ENCODE assay signal across 8 cellular contexts in the genomic region with DNA sequence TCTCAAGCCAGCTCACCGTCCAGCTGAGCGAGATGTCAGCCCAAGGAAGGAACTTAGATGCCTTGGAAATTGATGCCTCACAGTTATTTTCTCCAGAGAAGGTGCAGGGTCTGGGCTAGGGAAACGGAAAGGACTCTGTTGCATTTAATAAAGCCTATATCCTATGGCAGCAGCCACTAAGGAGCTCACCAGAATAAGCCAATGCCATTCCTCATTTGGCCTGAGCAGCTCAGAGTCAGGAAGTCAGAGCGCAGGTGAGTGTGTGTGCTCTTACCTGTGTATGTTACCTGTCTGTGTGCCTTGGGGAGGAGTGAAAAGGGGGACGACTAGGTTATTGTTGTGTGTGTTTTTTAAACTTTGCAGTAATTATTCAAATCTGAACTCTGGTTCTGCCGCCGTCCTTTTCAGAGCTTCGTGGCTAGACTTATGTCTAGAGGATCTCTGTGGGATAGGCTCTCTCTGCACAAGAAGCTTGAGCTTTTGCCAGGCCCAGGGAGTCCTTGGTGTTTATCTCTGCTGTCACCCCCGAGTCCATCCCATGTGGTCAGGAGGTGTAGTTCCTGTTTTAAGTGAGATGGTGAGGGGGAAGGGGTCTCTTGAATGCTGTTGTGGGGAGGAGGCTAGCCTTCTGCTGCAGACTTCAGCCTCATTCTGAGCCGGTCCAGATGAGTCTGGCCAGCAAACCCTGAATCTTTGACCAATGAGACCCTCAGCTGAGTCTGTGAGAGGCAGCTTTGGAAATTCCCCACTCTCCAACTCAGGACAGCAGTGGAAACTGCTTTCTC. TPM values are rescaled to one million over a fixed set of nuclear protein-coding genes. Genes with fewer than 3 reads are reported as not detected.
DNase-seq lines count a peak whose midpoint lies in the region; ATAC-seq and TF ChIP-seq lines count a peak whose summit lies in the region.

No MANE protein-coding gene starts in this region.

- H4K20me1 ChIP-seq in KMS-11 (ENCODE audit: insufficient read depth), result no peaks in the 10 kb centered on the region

- intact Hi-C loops in CD4-positive, alpha-beta T cell (cut with DNase I, micrococcal nuclease), result loop anchor here (1.0 to 5.0 kb wide), 3 partner anchors 17 to 108 kb away; a partner anchor contains a TSS
- intact Hi-C loops in ascending aorta (cut with DNase I), result loop anchor here (1.0 kb wide), 2 partner anchors 19 to 26 kb away; no protein-coding TSS in a partner anchor

- H3K36me3 ChIP-seq in KMS-11 (ENCODE audit: insufficient read depth), result no peaks in the 10 kb centered on the region
- no peaks in the 10 kb centered on the region for H3K36me3 ChIP-seq in ascending aorta

- peak overlapping the region; percentile 84 for H3K4me2 ChIP-seq in KMS-11

- peaks cover 10% of the 10 kb centered on the region; the same call in 1 of the 2 replicates for H3K79me2 ChIP-seq in KMS-11 (ENCODE audit: insufficient read depth, low read depth)

- H3K36me3 Mint-ChIP-seq in CD4-positive, alpha-beta T cell (ENCODE audit: low read depth), result no peaks in the 10 kb centered on the region
- no peaks in the 10 kb centered on the region for H3K36me3 Mint-ChIP-seq in neural crest cell (ENCODE audit: low read depth)

- H3K9me3 ChIP-seq in CD4-positive, alpha-beta T cell (ENCODE audit: control insufficient read depth, low read length), result no peaks in the 10 kb centered on the region
- H3K9me3 ChIP-seq in ascending aorta, result no peaks in the 10 kb centered on the region

- no peak for DNase-seq in CD4-positive, alpha-beta T cell
- peak in 1 of 2 donors; percentile 58 for DNase-seq in ascending aorta (ENCODE audit: low spot score in 2 of 2)
- DNase-seq in neural crest cell (ENCODE audit: low read depth, low spot score), result no peak
- DNase-seq in NCI-H345 treated with DMSO at 0.1 percent for 48 hours (lab: John Stamatoyannopoulos, UW; ENCODE audit: unreplicated experiment), result no peak
- DNase-seq in GM03348 (ENCODE audit: low spot score), result no peak
- DNase-seq in iPS-NIHi11 (ENCODE audit: low spot score), result no peak
- no peak for DNase-seq in NCI-H187 treated with DMSO at 0.1 percent for 48 hours (lab: John Stamatoyannopoulos, UW)

- peak overlapping the region; percentile 40 for H3K9ac ChIP-seq in KMS-11

- peak overlapping the region; percentile 94 for H3K4me3 Mint-ChIP-seq in CD4-positive, alpha-beta T cell
- H3K4me3 Mint-ChIP-seq in neural crest cell, result peak overlapping the region; percentile 96

- H3K27ac Mint-ChIP-seq in CD4-positive, alpha-beta T cell, result peak overlapping the region; percentile 47
- H3K27ac Mint-ChIP-seq in neural crest cell (ENCODE audit: unreplicated experiment), result no peak overlapping the region

- H3K27me3 ChIP-seq in CD4-positive, alpha-beta T cell (ENCODE audit: control insufficient read depth, insufficient read depth, low read length), result peaks cover 5% of the 10 kb centered on the region
- H3K27me3 ChIP-seq in KMS-11 (ENCODE audit: insufficient read depth, low read depth) (peaks cover 3% of the 10 kb centered on the region; the same call in 1 of the 2 replicates), ascending aorta (no peaks in the 10 kb centered on the region)

- no peak for TF ChIP-seq CTCF in CD4-positive, alpha-beta T cell (IDR thresholded peaks at IDR 0.05)
- TF ChIP-seq CTCF in KMS-11 (conservative IDR thresholded peaks at IDR 0.05; ENCODE audit: low read depth, low read length) (peak; percentile 6; the same call in 1 of the 2 replicates), ascending aorta (IDR thresholded peaks at IDR 0.05) (no peak), neural crest cell (conservative IDR thresholded peaks at IDR 0.05) (no peak)

- H3K27me3 Mint-ChIP-seq in CD4-positive, alpha-beta T cell, result peaks cover 14% of the 10 kb centered on the region
- H3K27me3 Mint-ChIP-seq in neural crest cell (ENCODE audit: low read depth), result peaks cover 28% of the 10 kb centered on the region

- CTCF ChIA-PET in CD4-positive, alpha-beta T cell (lab: Charles Lee), result interaction anchor here (0.7 to 4.7 kb wide), 8 partner anchors 10 to 108 kb away, joined by 3 to 52 read pairs (median 6); a partner anchor contains a TSS

- H3K4me3 ChIP-seq in KMS-11 (IDR thresholded peaks at IDR 0.05; ENCODE audit: insufficient read depth, low read depth, low read length) (peak overlapping the region; percentile 95), ascending aorta (peak overlapping the region; percentile 40 to 86)

- ATAC-seq in CD4-positive, alpha-beta T cell (ENCODE audit: poor library complexity), result no peak

- H3K4me1 Mint-ChIP-seq in CD4-positive, alpha-beta T cell (ENCODE audit: low read depth), result peaks cover 30% of the 10 kb centered on the region
- peaks cover 33% of the 10 kb centered on the region for H3K4me1 Mint-ChIP-seq in neural crest cell

- H3K4me1 ChIP-seq in KMS-11 (ENCODE audit: low read depth, poor library complexity, severe bottlenecking) (peaks cover 80% of the 10 kb centered on the region), ascending aorta (peaks cover 0 to 20% of the 10 kb centered on the region in 2 donors)

- no peak overlapping the region for H3K27ac ChIP-seq in CD4-positive, alpha-beta T cell (ENCODE audit: low read depth, low read length)
- H3K27ac ChIP-seq in KMS-11, result peak overlapping the region; percentile 68
- H3K27ac ChIP-seq in ascending aorta, result peak overlapping the region; percentile 3 to 41

- no peaks in the 10 kb centered on the region for H3K9me3 Mint-ChIP-seq in CD4-positive, alpha-beta T cell
- H3K9me3 Mint-ChIP-seq in neural crest cell, result no peaks in the 10 kb centered on the region

- H2AFZ ChIP-seq in KMS-11 (ENCODE audit: low read depth), result peak overlapping the region; percentile 47; the same call in 1 of the 2 replicates

- POLR2A ChIA-PET in CD4-positive, alpha-beta T cell (lab: Charles Lee), result interaction anchor here (0.8 to 4.5 kb wide), 8 partner anchors 19 to 89 kb away, joined by 3 to 50 read pairs (median 4); a partner anchor contains a TSS

RNA-seq across cellular contexts. Expression of a gene that starts 2.4 kb away (rescaled TPM):
- 1 to 10 TPM in 1 of 2 experiments, under 1 TPM in 1; 0.74 to 1.1 TPM for total RNA-seq in CD4-positive, alpha-beta T cell
- total RNA-seq in ascending aorta (5.2 TPM), neural crest cell (14.9 and 16.1 TPM in 2 replicates)

RNA-seq across cellular contexts. Expression of a gene that starts 18.6 kb away (rescaled TPM):
- total RNA-seq in CD4-positive, alpha-beta T cell, result 10 to 100 TPM; 13.9 to 15.3 TPM
- total RNA-seq in ascending aorta (8.1 TPM), neural crest cell (14.8 and 17.0 TPM in 2 replicates)
